In genomic region chr16:72012607-72013006, GRCh38 we compare ENCODE assay signal across 26 cellular contexts. TPM values are rescaled to one million over a fixed set of nuclear protein-coding genes. Genes with fewer than 3 reads are reported as not detected.
DNase-seq lines count a peak whose midpoint lies in the region; ATAC-seq and TF ChIP-seq lines count a peak whose summit lies in the region.
"Had no signal": no experiment of that assay in that cellular context is flagged by ENCODE, and none has a peak within 500 bp of the region (broad histone marks: within the 10 kb centered on the region; RNA-seq: fewer than 3 reads in every experiment).

No MANE protein-coding gene starts in this region.

- intact Hi-C loops in MCF 10A (cut with micrococcal nuclease) (no loop called here), mammary epithelial cell (cut with micrococcal nuclease) (no loop called here), PC-9 (cut with micrococcal nuclease; ENCODE audit: unreplicated experiment) (no loop called here)

- no peak overlapping the region for H2AFZ ChIP-seq in mammary epithelial cell (ENCODE audit: low read depth, low read length)
- H2AFZ ChIP-seq in PC-9, result no peak overlapping the region
- H2AFZ ChIP-seq: GM23338 had no signal

- ATAC-seq in HG02981 (IDR thresholded peaks at IDR 0.05; ENCODE audit: unreplicated experiment) (no peak), GM19463 (IDR thresholded peaks at IDR 0.05; ENCODE audit: unreplicated experiment) (no peak)
- ATAC-seq: activated CD4-positive, CD25-positive, alpha-beta regulatory T cell treated with anti-CD3 and anti-CD28 coated beads, Interleukin-2, amount 50 U/mL, for 24 hours; GM23338; naive thymus-derived CD4-positive, alpha-beta T cell; SK-N-SH treated with all-trans-retinoic acid at 6 μM for 48 hours had no signal

- H3F3A ChIP-seq in PC-9 (ENCODE audit: insufficient read depth, low read depth), result peaks cover 6% of the 10 kb centered on the region; the same call in 1 of the 2 replicates

- H3K36me3 ChIP-seq in mammary epithelial cell (ENCODE audit: insufficient read depth, low read length), result no peaks in the 10 kb centered on the region
- no peaks in the 10 kb centered on the region for H3K36me3 ChIP-seq in PC-9 (ENCODE audit: low read depth)
- H3K36me3 ChIP-seq in skeletal muscle tissue (ENCODE audit: control insufficient read depth in 3 of 3, insufficient read depth in 3 of 3, low read length in 3 of 3), result peaks cover 10 to 25% (median 16%) of the 10 kb centered on the region in 3 donors

- H3K4me3 ChIP-seq in mammary epithelial cell (replicated peaks in 1 of 3; ENCODE audit: insufficient read depth in 1 of 3, low read depth in 2 of 3, low read length in 3 of 3), result no peak overlapping the region
- no peak overlapping the region for H3K4me3 ChIP-seq in PC-9
- no peak overlapping the region for H3K4me3 ChIP-seq in epithelial cell of esophagus (ENCODE audit: low read length)
- H3K4me3 ChIP-seq in skeletal muscle tissue (ENCODE audit: low read length in 3 of 3), result no peak overlapping the region
- H3K4me3 ChIP-seq: GM23338 had no signal

- BruUV-seq in MCF 10A (replicated peaks; lab: Mats Ljungman, UMichigan), result no TSS peak
- BruUV-seq in mammary epithelial cell (replicated peaks; lab: Mats Ljungman, UMichigan), result no TSS peak
- no TSS peak for BruUV-seq in PC-9 (replicated peaks; lab: Mats Ljungman, UMichigan)

- 76% methylated on average over 9 of the region's 9 CpGs for WGBS in mammary epithelial cell (ENCODE audit: low coverage, missing lambda C conversion rate)

- in situ Hi-C loops in mammary epithelial cell (cut with MboI; ENCODE audit: low sequenced_read_pairs in 2 of 2), result no loop called here

- H3K27ac Mint-ChIP-seq in MCF 10A (ENCODE audit: low read depth, unreplicated experiment), result peak overlapping the region; percentile 11

- CTCF ChIA-PET in MCF 10A (lab: Yijun Ruan, JAX) (interaction anchor here (1.6 kb wide), 1 partner anchor 54 kb away, joined by 6 read pairs; no protein-coding TSS in a partner anchor), mammary epithelial cell (lab: Charles Lee; ENCODE audit: low non-redundant PET) (no interaction called here), PC-9 (lab: Charles Lee) (no interaction called here)

- H3K4me3 Mint-ChIP-seq in MCF 10A (ENCODE audit: unreplicated experiment), result no peak overlapping the region
- H3K4me3 Mint-ChIP-seq: activated naive CD8-positive, alpha-beta T cell; GM23338; naive thymus-derived CD4-positive, alpha-beta T cell had no signal

- no peaks in the 10 kb centered on the region for H3K9me3 ChIP-seq in mammary epithelial cell (replicated peaks; ENCODE audit: insufficient read depth, low read length)
- no peaks in the 10 kb centered on the region for H3K9me3 ChIP-seq in PC-9 (ENCODE audit: insufficient read depth, low read depth)
- no peaks in the 10 kb centered on the region for H3K9me3 ChIP-seq in skeletal muscle tissue (ENCODE audit: control insufficient read depth in 3 of 3, low read length in 3 of 3)

- no peaks in the 10 kb centered on the region for H3K9me3 Mint-ChIP-seq in MCF 10A (ENCODE audit: unreplicated experiment)

- DNase-seq in MCF 10A (ENCODE audit: unreplicated experiment), result peak; percentile 29
- no peak for DNase-seq in mammary epithelial cell
- no peak for DNase-seq in PC-9
- peak; percentile 3 for DNase-seq in epithelial cell of esophagus (ENCODE audit: low read depth)
- no peak for DNase-seq in GDM1 (lab: John Stamatoyannopoulos, UW)
- DNase-seq: activated CD8-positive, alpha-beta memory T cell treated with anti-CD3 and anti-CD28 coated beads for 24 hours; foreskin melanocyte; KBM-7; mesenchymal stem cell; MV-4-11; naive thymus-derived CD4-positive, alpha-beta T cell; NCI-H187; NCI-H69 had no signal

- no peaks in the 10 kb centered on the region for H3K27me3 Mint-ChIP-seq in MCF 10A (ENCODE audit: insufficient read depth, unreplicated experiment)
- H3K27me3 Mint-ChIP-seq: activated naive CD8-positive, alpha-beta T cell; naive thymus-derived CD4-positive, alpha-beta T cell had no signal

- H3K27me3 ChIP-seq in mammary epithelial cell (ENCODE audit: insufficient read depth, low read length) (no peaks in the 10 kb centered on the region), PC-9 (ENCODE audit: insufficient read depth, low read depth) (no peaks in the 10 kb centered on the region), skeletal muscle tissue (ENCODE audit: control insufficient read depth in 3 of 3, insufficient read depth in 3 of 3, low read length in 3 of 3) (no peaks in the 10 kb centered on the region)

- no peak overlapping the region for H3K9ac ChIP-seq in mammary epithelial cell (ENCODE audit: insufficient read depth, low read length)
- peak overlapping the region in 1 of 3 donors; percentile 19 for H3K9ac ChIP-seq in skeletal muscle tissue (ENCODE audit: low read depth in 1 of 3, low read length in 3 of 3)

- H3K79me2 ChIP-seq in mammary epithelial cell (ENCODE audit: insufficient read depth, low read length), result no peaks in the 10 kb centered on the region
- peaks cover 5% of the 10 kb centered on the region; the same call in 1 of the 2 replicates for H3K79me2 ChIP-seq in PC-9 (ENCODE audit: low read depth)

- peaks cover 15% of the 10 kb centered on the region for H3K4me1 ChIP-seq in mammary epithelial cell (ENCODE audit: insufficient read depth, low read length)
- H3K4me1 ChIP-seq in PC-9 (replicated peaks; ENCODE audit: insufficient read depth), result peaks cover 13% of the 10 kb centered on the region; the same call in 1 of the 2 replicates
- H3K4me1 ChIP-seq in skeletal muscle tissue (ENCODE audit: control insufficient read depth in 3 of 3, insufficient read depth in 3 of 3, low read length in 3 of 3), result peaks cover 21 to 35% (median 30%) of the 10 kb centered on the region in 3 donors

- peaks cover 32% of the 10 kb centered on the region for H3K36me3 Mint-ChIP-seq in MCF 10A (ENCODE audit: insufficient read depth, unreplicated experiment)

- POLR2A ChIA-PET in MCF 10A (lab: Yijun Ruan, JAX), result interaction anchor here (0.6 to 1.4 kb wide), 5 partner anchors 12 to 131 kb away, joined by 3 to 4 read pairs (median 3); partner anchors contain the start of gene TXNL4B
- POLR2A ChIA-PET in PC-9 (lab: Charles Lee; ENCODE audit: unreplicated experiment), result no interaction called here

- no peaks in the 10 kb centered on the region for H3K9me2 ChIP-seq in PC-9 (ENCODE audit: insufficient read depth)

- H4K20me1 ChIP-seq in mammary epithelial cell (ENCODE audit: insufficient read depth, low read length), result no peaks in the 10 kb centered on the region
- H4K20me1 ChIP-seq in PC-9 (ENCODE audit: insufficient read depth), result no peaks in the 10 kb centered on the region

- H3K4me1 Mint-ChIP-seq in MCF 10A (ENCODE audit: insufficient read depth, unreplicated experiment), result peaks cover 20% of the 10 kb centered on the region

- dilution Hi-C loops in mammary epithelial cell (cut with HindIII; ENCODE audit: low sequenced_read_pairs), result no loop called here

- H3K27ac ChIP-seq in mammary epithelial cell (ENCODE audit: insufficient read depth, low read depth, low read length) (no peak overlapping the region), PC-9 (0 out of 2 replicates have a peak overlapping the region, but pooled peaks have one; percentile 20), skeletal muscle tissue (ENCODE audit: low read depth, low read length) (peak overlapping the region; percentile 72)
- H3K27ac ChIP-seq: C4-2B had no signal

- TF ChIP-seq CTCF in MCF 10A (IDR thresholded peaks at IDR 0.05; ENCODE audit: unreplicated experiment), result no peak
- TF ChIP-seq CTCF in mammary epithelial cell (conservative IDR thresholded peaks at IDR 0.05 in 1 of 2, IDR thresholded peaks at IDR 0.05 in 1 of 2; ENCODE audit: extremely low read depth in 1 of 2, insufficient read depth in 1 of 2, low read depth in 1 of 2, low read length in 2 of 2), result no peak
- no peak for TF ChIP-seq CTCF in PC-9 (conservative IDR thresholded peaks at IDR 0.05)
- TF ChIP-seq CTCF in epithelial cell of esophagus (IDR thresholded peaks at IDR 0.05; ENCODE audit: insufficient read depth, low read depth, low read length, missing control alignments), result no peak

- H3K4me2 ChIP-seq in mammary epithelial cell (ENCODE audit: insufficient read depth, low read depth, low read length) (no peak overlapping the region), PC-9 (no peak overlapping the region)
- H3K4me2 ChIP-seq: GM23338 had no signal

RNA-seq across cellular contexts. Expression of gene DHODH, which starts 4.1 kb away (rescaled TPM):
- total RNA-seq in MCF 10A (2022) (13.1 and 13.5 TPM in 2 replicates), mammary epithelial cell (1 to 10 TPM; 2.0 to 5.9 TPM), PC-9 (2021) (10.6 and 12.1 TPM in 2 replicates), skeletal muscle tissue (4.7 TPM)
- polyA plus RNA-seq in mammary epithelial cell, result 5.1 TPM
- 1.4 TPM for polyA minus RNA-seq in mammary epithelial cell

RNA-seq across cellular contexts. Expression of gene PKD1L3, which starts 12.4 kb away (rescaled TPM):
- not detected in 2 replicates for total RNA-seq in MCF 10A (2022)
- total RNA-seq in mammary epithelial cell, result under 1 TPM in 1 of 2 donors, not detected in 1; under 0.01 TPM
- polyA plus RNA-seq in mammary epithelial cell, result not detected
- not detected for polyA minus RNA-seq in mammary epithelial cell
- total RNA-seq in PC-9 (2021), result not detected in 2 replicates
- total RNA-seq in skeletal muscle tissue, result under 0.01 TPM
- total RNA-seq: chondrocyte, esophagus mucosa, GM23338, osteocyte had no signal
- polyA plus RNA-seq: GM23338; naive thymus-derived CD4-positive, alpha-beta T cell had no signal

RNA-seq across cellular contexts. Expression of gene HP, which starts 41.7 kb away (rescaled TPM):
- total RNA-seq in MCF 10A (2022), result not detected in 2 replicates
- not detected for total RNA-seq in mammary epithelial cell
- polyA plus RNA-seq in mammary epithelial cell, result not detected
- polyA minus RNA-seq in mammary epithelial cell, result not detected
- not detected in 2 replicates for total RNA-seq in PC-9 (2021)
- 11.5 TPM for total RNA-seq in skeletal muscle tissue
- total RNA-seq: chondrocyte, GM23338, osteocyte had no signal

RNA-seq across cellular contexts. Expression of gene HPR, which starts 50.4 kb away (rescaled TPM):
- not detected in 2 replicates for total RNA-seq in MCF 10A (2022)
- not detected for total RNA-seq in mammary epithelial cell
- polyA plus RNA-seq in mammary epithelial cell, result not detected
- not detected for polyA minus RNA-seq in mammary epithelial cell
- not detected in 2 replicates for total RNA-seq in PC-9 (2021)
- not detected for total RNA-seq in skeletal muscle tissue
- total RNA-seq: chondrocyte; esophagus mucosa; GM23338; naive thymus-derived CD4-positive, alpha-beta T cell; osteocyte; subcutaneous adipose tissue; ureter had no signal
- polyA plus RNA-seq: GM23338 had no signal

Comparison
In these comparisons a context has a peak if more than half of its experiments do, and no peak if none do; other contexts are left out.
1. DNase-seq: peak in MCF 10A (single experiment) and epithelial cell of esophagus (single experiment); none in mammary epithelial cell (single experiment), PC-9 (0 of 2) and GDM1 (single experiment).